18 cellular contexts compared by ENCODE assay signal in the genomic region with DNA sequence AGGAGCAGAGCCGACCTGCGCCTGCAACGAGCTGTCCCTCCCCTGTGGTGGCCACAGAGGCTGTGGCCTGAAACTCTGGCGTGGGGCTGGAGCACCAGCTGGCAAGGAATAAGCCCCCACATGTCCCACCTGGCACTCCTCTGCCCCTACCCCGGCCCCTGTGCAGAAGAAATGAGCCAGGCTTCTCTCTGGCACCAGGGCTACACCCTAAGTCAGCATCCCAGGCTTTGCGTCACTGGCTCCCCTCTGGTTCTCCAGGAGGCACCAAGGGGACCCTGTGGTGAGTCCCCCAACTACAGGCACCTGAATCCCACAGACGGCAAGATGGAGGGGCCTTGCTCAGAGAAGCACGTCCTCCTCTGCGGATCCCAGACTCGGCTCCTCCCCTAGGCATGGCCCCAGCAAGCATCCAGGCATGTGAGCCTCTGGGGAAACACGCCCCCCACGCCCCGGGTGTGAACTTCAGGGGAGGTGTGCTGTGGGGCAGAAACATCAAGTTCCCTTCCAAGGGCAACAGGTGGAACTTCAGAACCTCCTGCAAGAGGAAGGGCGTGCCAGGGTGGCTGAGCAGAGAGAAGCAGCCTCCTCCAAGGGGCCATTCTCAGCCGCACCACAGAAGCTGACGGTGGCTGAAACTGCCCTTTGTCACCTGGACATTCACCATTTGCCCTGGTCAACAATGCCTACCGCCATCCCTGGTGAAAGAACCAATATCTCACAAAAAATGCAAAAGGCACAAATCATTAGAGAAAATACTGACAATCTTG. TPM values are rescaled to one million over a fixed set of nuclear protein-coding genes. Genes with fewer than 3 reads are reported as not detected.
DNase-seq lines count a peak whose midpoint lies in the region; ATAC-seq and TF ChIP-seq lines count a peak whose summit lies in the region.
"Had no signal": no experiment of that assay in that cellular context is flagged by ENCODE, and none has a peak within 500 bp of the region (broad histone marks: within the 10 kb centered on the region; RNA-seq: fewer than 3 reads in every experiment).

No MANE protein-coding gene starts in this region.

- TF ChIP-seq POLR2A in esophagus muscularis mucosa (IDR thresholded peaks at IDR 0.05; ENCODE audit: low read depth), result no peak

- no peaks in the 10 kb centered on the region for H3K9me3 ChIP-seq in HEK293 (ENCODE audit: control insufficient read depth, insufficient read depth, low read depth, low read length)
- H3K9me3 ChIP-seq in esophagus muscularis mucosa, result peaks cover 0 to 8% (median 5%) of the 10 kb centered on the region in 4 donors

- H3K27ac Mint-ChIP-seq in WTC11, result no peak overlapping the region
- H3K27ac Mint-ChIP-seq: B cell; CD8-positive, alpha-beta T cell; H9 had no signal

- H3K36me3 Mint-ChIP-seq in WTC11, result no peaks in the 10 kb centered on the region; the same call in 1 of the 2 replicates
- H3K36me3 Mint-ChIP-seq: CD8-positive, alpha-beta T cell had no signal

- H3K27me3 ChIP-seq in esophagus muscularis mucosa, result peaks cover 0 to 52% (median 0%) of the 10 kb centered on the region in 4 donors
- H3K27me3 ChIP-seq: BLaER1 treated with 17β-estradiol and CSF1 and Interleukin-3, amounts not matched to agents 10 nM and 100 nM had no signal

- DNase-seq in WTC11 (ENCODE audit: low spot score) (no peak), esophagus muscularis mucosa (ENCODE audit: extremely low spot score) (peak; percentile 70), posterior vena cava (ENCODE audit: low spot score) (peak; percentile 37), left cardiac atrium (no peak), hepatic stellate cell (ENCODE audit: low spot score) (no peak), cerebellar nuclear complex (lab: John Stamatoyannopoulos, UW) (no peak)
- DNase-seq: 8988T; Calu3; CD8-positive, alpha-beta T cell; DMS79 treated with DMSO at 0.1 percent for 48 hours; GF-D8; GOT3; H9 had no signal

- H3K27me3 Mint-ChIP-seq in WTC11 (ENCODE audit: low read depth), result no peaks in the 10 kb centered on the region; the same call in 1 of the 2 replicates

- H3K4me3 Mint-ChIP-seq in WTC11, result no peak overlapping the region
- H3K4me3 Mint-ChIP-seq: B cell; CD8-positive, alpha-beta T cell; H9 had no signal

- H3K27ac ChIP-seq in HEK293 (ENCODE audit: extremely low read depth, low read depth, low read length), result no peak overlapping the region
- no peak overlapping the region for H3K27ac ChIP-seq in esophagus muscularis mucosa (replicated peaks in 1 of 4)
- H3K27ac ChIP-seq: BLaER1 treated with 17β-estradiol and CSF1 and Interleukin-3, amounts not matched to agents 10 nM and 100 nM had no signal

- ATAC-seq in WTC11 (peak; percentile 38; the same call in 1 of the 2 replicates), left cardiac atrium (no peak)
- ATAC-seq: CD8-positive, alpha-beta T cell had no signal

- H3K4me3 ChIP-seq in HEK293 (ENCODE audit: low read depth, low read length) (no peak overlapping the region), esophagus muscularis mucosa (no peak overlapping the region)
- H3K4me3 ChIP-seq: BLaER1 treated with 17β-estradiol and CSF1 and Interleukin-3, amounts not matched to agents 10 nM and 100 nM had no signal

- H3K36me3 ChIP-seq in HEK293 (ENCODE audit: control insufficient read depth in 2 of 2, insufficient read depth in 1 of 2, low read length in 2 of 2), result no peaks in the 10 kb centered on the region
- no peaks in the 10 kb centered on the region for H3K36me3 ChIP-seq in esophagus muscularis mucosa
- H3K36me3 ChIP-seq: BLaER1 treated with 17β-estradiol and CSF1 and Interleukin-3, amounts not matched to agents 10 nM and 100 nM had no signal

- POLR2A ChIA-PET in HEK293 (lab: Yijun Ruan, JAX) (no interaction called here), WTC11 (lab: Charles Lee) (no interaction called here)

- CTCF ChIA-PET in HEK293 (lab: Yijun Ruan, JAX) (no interaction called here), WTC11 (lab: Charles Lee) (interaction anchor here (0.9 kb wide), 1 partner anchor 92 kb away, joined by 3 read pairs; no protein-coding TSS in a partner anchor)

- H3K9me3 Mint-ChIP-seq in WTC11, result peaks cover 25% of the 10 kb centered on the region

- WGBS in esophagus muscularis mucosa, result 36% methylated on average over 6 of the region's 17 CpGs

- H3K4me1 ChIP-seq in HEK293 (ENCODE audit: control insufficient read depth, insufficient read depth, low read length), result no peaks in the 10 kb centered on the region
- no peaks in the 10 kb centered on the region for H3K4me1 ChIP-seq in esophagus muscularis mucosa
- H3K4me1 ChIP-seq: BLaER1 treated with 17β-estradiol and CSF1 and Interleukin-3, amounts not matched to agents 10 nM and 100 nM had no signal

- TF ChIP-seq EP300 in esophagus muscularis mucosa (IDR thresholded peaks at IDR 0.05), result no peak

- intact Hi-C loops in esophagus muscularis mucosa (cut with DNase I) (no loop called here), posterior vena cava (cut with DNase I) (no loop called here), left cardiac atrium (cut with DNase I) (no loop called here)

- peaks cover 19% of the 10 kb centered on the region for H3K4me1 Mint-ChIP-seq in WTC11
- H3K4me1 Mint-ChIP-seq: B cell had no signal

- TF ChIP-seq CTCF in HEK293 (tag by site-specific recombination; IDR thresholded peaks at IDR 0.05), result no peak
- TF ChIP-seq CTCF in WTC11 (IDR thresholded peaks at IDR 0.05), result no peak
- TF ChIP-seq CTCF in esophagus muscularis mucosa (IDR thresholded peaks at IDR 0.05), result no peak

TF ChIP-seq in HEK293, 187 proteins besides CTCF, POLR2A, EP300 and RAD21:
- peak; percentile 76 for TF ChIP-seq SCRT2 (tag by site-specific recombination; IDR thresholded peaks at IDR 0.05)
- TF ChIP-seq ZNF521 (tag by site-specific recombination; IDR thresholded peaks at IDR 0.05), result no peak
- TF ChIP-seq KLF1 (tag by site-specific recombination; IDR thresholded peaks at IDR 0.05), result peak; percentile 77
- no peak for TF ChIP-seq ZEB2 (tag by site-specific recombination; IDR thresholded peaks at IDR 0.05)
- no peak for TF ChIP-seq ZNF610 (tag by site-specific recombination; IDR thresholded peaks at IDR 0.05; ENCODE audit: borderline replicate concordance)
TF ChIP-seq in HEK293: peak in this region for 2.

TF ChIP-seq in WTC11, 78 proteins besides CTCF, POLR2A, EP300 and RAD21 (continues in another document):
- TF ChIP-seq GTF2I (CRISPR knock-in tag; conservative IDR thresholded peaks at IDR 0.05) (no peak), CREM (CRISPR knock-in tag; IDR thresholded peaks at IDR 0.05) (no peak)
- TF ChIP-seq, protein P1, sequence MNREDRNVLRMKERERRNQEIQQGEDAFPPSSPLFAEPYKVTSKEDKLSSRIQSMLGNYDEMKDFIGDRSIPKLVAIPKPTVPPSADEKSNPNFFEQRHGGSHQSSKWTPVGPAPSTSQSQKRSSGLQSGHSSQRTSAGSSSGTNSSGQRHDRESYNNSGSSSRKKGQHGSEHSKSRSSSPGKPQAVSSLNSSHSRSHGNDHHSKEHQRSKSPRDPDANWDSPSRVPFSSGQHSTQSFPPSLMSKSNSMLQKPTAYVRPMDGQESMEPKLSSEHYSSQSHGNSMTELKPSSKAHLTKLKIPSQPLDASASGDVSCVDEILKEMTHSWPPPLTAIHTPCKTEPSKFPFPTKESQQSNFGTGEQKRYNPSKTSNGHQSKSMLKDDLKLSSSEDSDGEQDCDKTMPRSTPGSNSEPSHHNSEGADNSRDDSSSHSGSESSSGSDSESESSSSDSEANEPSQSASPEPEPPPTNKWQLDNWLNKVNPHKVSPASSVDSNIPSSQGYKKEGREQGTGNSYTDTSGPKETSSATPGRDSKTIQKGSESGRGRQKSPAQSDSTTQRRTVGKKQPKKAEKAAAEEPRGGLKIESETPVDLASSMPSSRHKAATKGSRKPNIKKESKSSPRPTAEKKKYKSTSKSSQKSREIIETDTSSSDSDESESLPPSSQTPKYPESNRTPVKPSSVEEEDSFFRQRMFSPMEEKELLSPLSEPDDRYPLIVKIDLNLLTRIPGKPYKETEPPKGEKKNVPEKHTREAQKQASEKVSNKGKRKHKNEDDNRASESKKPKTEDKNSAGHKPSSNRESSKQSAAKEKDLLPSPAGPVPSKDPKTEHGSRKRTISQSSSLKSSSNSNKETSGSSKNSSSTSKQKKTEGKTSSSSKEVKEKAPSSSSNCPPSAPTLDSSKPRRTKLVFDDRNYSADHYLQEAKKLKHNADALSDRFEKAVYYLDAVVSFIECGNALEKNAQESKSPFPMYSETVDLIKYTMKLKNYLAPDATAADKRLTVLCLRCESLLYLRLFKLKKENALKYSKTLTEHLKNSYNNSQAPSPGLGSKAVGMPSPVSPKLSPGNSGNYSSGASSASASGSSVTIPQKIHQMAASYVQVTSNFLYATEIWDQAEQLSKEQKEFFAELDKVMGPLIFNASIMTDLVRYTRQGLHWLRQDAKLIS (CRISPR knock-in tag; IDR thresholded peaks at IDR 0.05; ENCODE audit: borderline replicate concordance), result no peak
- TF ChIP-seq, protein P2, sequence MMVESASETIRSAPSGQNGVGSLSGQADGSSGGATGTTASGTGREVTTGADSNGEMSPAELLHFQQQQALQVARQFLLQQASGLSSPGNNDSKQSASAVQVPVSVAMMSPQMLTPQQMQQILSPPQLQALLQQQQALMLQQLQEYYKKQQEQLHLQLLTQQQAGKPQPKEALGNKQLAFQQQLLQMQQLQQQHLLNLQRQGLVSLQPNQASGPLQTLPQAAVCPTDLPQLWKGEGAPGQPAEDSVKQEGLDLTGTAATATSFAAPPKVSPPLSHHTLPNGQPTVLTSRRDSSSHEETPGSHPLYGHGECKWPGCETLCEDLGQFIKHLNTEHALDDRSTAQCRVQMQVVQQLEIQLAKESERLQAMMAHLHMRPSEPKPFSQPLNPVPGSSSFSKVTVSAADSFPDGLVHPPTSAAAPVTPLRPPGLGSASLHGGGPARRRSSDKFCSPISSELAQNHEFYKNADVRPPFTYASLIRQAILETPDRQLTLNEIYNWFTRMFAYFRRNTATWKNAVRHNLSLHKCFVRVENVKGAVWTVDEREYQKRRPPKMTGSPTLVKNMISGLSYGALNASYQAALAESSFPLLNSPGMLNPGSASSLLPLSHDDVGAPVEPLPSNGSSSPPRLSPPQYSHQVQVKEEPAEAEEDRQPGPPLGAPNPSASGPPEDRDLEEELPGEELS (CRISPR knock-in tag; IDR thresholded peaks at IDR 0.05), result no peak

RNA-seq across cellular contexts. Expression of gene KRTAP10-7, which starts 2.9 kb away (rescaled TPM):
- total RNA-seq in WTC11 (2021), result not detected in 3 replicates
- total RNA-seq in esophagus muscularis mucosa, result not detected
- total RNA-seq in posterior vena cava, result not detected
- not detected for total RNA-seq in left cardiac atrium
- total RNA-seq: A673; B cell; Calu3; CD8-positive, alpha-beta T cell; H9; HT-29 had no signal

RNA-seq across cellular contexts. Expression of gene KRTAP10-8, which starts 8.6 kb away (rescaled TPM):
- total RNA-seq in WTC11 (2021) (not detected in 3 replicates), esophagus muscularis mucosa (not detected), posterior vena cava (not detected), left cardiac atrium (not detected)
- total RNA-seq: A673; B cell; Calu3; CD8-positive, alpha-beta T cell; H9; HT-29 had no signal

RNA-seq across cellular contexts. Expression of gene KRTAP10-6, which starts 11.0 kb away (rescaled TPM):
- total RNA-seq in WTC11 (2021) (0.17 TPM in 1 of 3 replicates, not detected in the others), esophagus muscularis mucosa (not detected), posterior vena cava (not detected), left cardiac atrium (not detected)
- total RNA-seq: B cell; Calu3; CD8-positive, alpha-beta T cell; H9; HT-29 had no signal

RNA-seq across cellular contexts. Expression of gene KRTAP10-5, which starts 22.9 kb away (rescaled TPM):
- not detected in 3 replicates for total RNA-seq in WTC11 (2021)
- total RNA-seq in esophagus muscularis mucosa, result not detected
- total RNA-seq in posterior vena cava, result not detected
- total RNA-seq in left cardiac atrium, result not detected
- total RNA-seq: A673; B cell; Calu3; CD8-positive, alpha-beta T cell; H9; HT-29 had no signal

RNA-seq across cellular contexts. Expression of gene KRTAP10-9, which starts 23.6 kb away (rescaled TPM):
- total RNA-seq in WTC11 (2021) (not detected in 3 replicates), esophagus muscularis mucosa (not detected), posterior vena cava (not detected), left cardiac atrium (not detected)
- total RNA-seq: A673; B cell; Calu3; CD8-positive, alpha-beta T cell; H9; HT-29 had no signal

Comparison
In these comparisons a context has a peak if more than half of its experiments do, and no peak if none do; other contexts are left out.
1. DNase-seq: peak in esophagus muscularis mucosa (single experiment) and posterior vena cava (single experiment); none in WTC11 (single experiment), left cardiac atrium (single experiment), hepatic stellate cell (single experiment) and cerebellar nuclear complex (0 of 2).